21 cellular contexts compared by ENCODE assay signal in genomic region chr17:71938340-71939010, GRCh38.
"Had no signal": no experiment of that assay in that cellular context is flagged by ENCODE, and none has a peak within 500 bp of the region (broad histone marks: within the 10 kb centered on the region; RNA-seq: fewer than 3 reads in every experiment).

No MANE protein-coding gene starts in this region.

- H3K27ac Mint-ChIP-seq: activated B cell treated with CpG ODN at 0.5 μM for 24 hours; activated CD4-positive, alpha-beta memory T cell treated with anti-CD3 and anti-CD28 coated beads for 36 hours; activated naive CD8-positive, alpha-beta T cell; activated T-helper 1 cell treated with anti-CD3 and anti-CD28 coated beads, Interleukin-12 subunit alpha, Interleukin-12 subunit beta, Interleukin-2, Interleukin-4 antibody, amounts not matched to agents 30 ng/mL and 10 ng/mL and 1 ng/mL, durations not matched to agents 14 hours and 24 hours and 36 hours; effector memory CD8-positive, alpha-beta T cell; memory B cell; natural killer cell; stimulated activated naive CD8-positive, alpha-beta T cell treated with anti-CD3 and anti-CD28 coated beads, Interleukin-15, amount 100 ng/mL, for 72 hours; T-helper 2 cell treated with Interferon-gamma antibody and Interleukin-4, amounts not matched to agents 5 μg/mL and 100 μg/mL, for 36 hours had no signal

- H3K4me1 Mint-ChIP-seq: activated B cell treated with CpG ODN at 0.5 μM for 24 hours; memory B cell; natural killer cell; stimulated activated naive CD8-positive, alpha-beta T cell treated with anti-CD3 and anti-CD28 coated beads, Interleukin-15, amount 100 ng/mL, for 72 hours had no signal

- H3K9me3 Mint-ChIP-seq: activated CD4-positive, alpha-beta memory T cell treated with anti-CD3 and anti-CD28 coated beads for 36 hours had no signal

- H3K27me3 Mint-ChIP-seq: activated B cell treated with CpG ODN at 0.5 μM for 24 hours; activated CD4-positive, alpha-beta memory T cell treated with anti-CD3 and anti-CD28 coated beads for 36 hours; activated naive CD8-positive, alpha-beta T cell; effector memory CD8-positive, alpha-beta T cell; memory B cell; stimulated activated naive CD8-positive, alpha-beta T cell treated with anti-CD3 and anti-CD28 coated beads, Interleukin-15, amount 100 ng/mL, for 72 hours had no signal

- H3K27ac ChIP-seq: cardiac muscle cell, neutrophil, pancreas, right lobe of liver, suprapubic skin had no signal

- H3K9me3 ChIP-seq: neutrophil, pancreas, right lobe of liver, suprapubic skin had no signal

- H3K4me3 ChIP-seq: cardiac muscle cell, pancreas, right lobe of liver, smooth muscle cell, suprapubic skin had no signal

- H3K36me3 Mint-ChIP-seq: activated CD4-positive, alpha-beta memory T cell treated with anti-CD3 and anti-CD28 coated beads for 36 hours; activated naive CD8-positive, alpha-beta T cell; memory B cell; natural killer cell had no signal

- H3K27me3 ChIP-seq: cardiac muscle cell, neutrophil, pancreas, right lobe of liver, suprapubic skin had no signal

- ATAC-seq: effector memory CD8-positive, alpha-beta T cell; left lobe of liver; natural killer cell; right lobe of liver; stimulated activated naive CD8-positive, alpha-beta T cell treated with anti-CD3 and anti-CD28 coated beads, Interleukin-15, amount 100 ng/mL, for 72 hours had no signal

- DNase-seq: activated B cell treated with CpG ODN at 0.5 μM for 24 hours; activated CD4-positive, alpha-beta memory T cell treated with anti-CD3 and anti-CD28 coated beads for 36 hours; activated CD4-positive, alpha-beta T cell treated with anti-CD3 and anti-CD28 coated beads for 4 hours; activated T-cell treated with anti-CD3 and anti-CD28 coated beads for 4 hours; amniotic stem cell; effector memory CD8-positive, alpha-beta T cell; foreskin fibroblast; natural killer cell; pancreas; right lobe of liver; stimulated activated CD4-positive, alpha-beta T cell treated with anti-CD3 and anti-CD28 coated beads, Interleukin-4, amount 100 ng/mL, for 1 hour; stimulated activated naive CD8-positive, alpha-beta T cell treated with anti-CD3 and anti-CD28 coated beads, Interleukin-15, amount 100 ng/mL, for 72 hours had no signal

- H3K4me3 Mint-ChIP-seq: activated B cell treated with CpG ODN at 0.5 μM for 24 hours; activated CD4-positive, alpha-beta memory T cell treated with anti-CD3 and anti-CD28 coated beads for 36 hours; activated naive CD8-positive, alpha-beta T cell; activated T-helper 1 cell treated with anti-CD3 and anti-CD28 coated beads, Interleukin-12 subunit alpha, Interleukin-12 subunit beta, Interleukin-2, Interleukin-4 antibody, amounts not matched to agents 30 ng/mL and 10 ng/mL and 1 ng/mL, durations not matched to agents 14 hours and 24 hours and 36 hours; effector memory CD8-positive, alpha-beta T cell; memory B cell; natural killer cell; stimulated activated naive CD8-positive, alpha-beta T cell treated with anti-CD3 and anti-CD28 coated beads, Interleukin-15, amount 100 ng/mL, for 72 hours; T-helper 2 cell treated with Interferon-gamma antibody and Interleukin-4, amounts not matched to agents 5 μg/mL and 100 μg/mL, for 36 hours had no signal

- H3K4me1 ChIP-seq: pancreas, right lobe of liver, suprapubic skin had no signal

- H3K36me3 ChIP-seq: cardiac muscle cell, neutrophil, pancreas, right lobe of liver, suprapubic skin had no signal
